15 cellular contexts compared by ENCODE assay signal in the genomic region with DNA sequence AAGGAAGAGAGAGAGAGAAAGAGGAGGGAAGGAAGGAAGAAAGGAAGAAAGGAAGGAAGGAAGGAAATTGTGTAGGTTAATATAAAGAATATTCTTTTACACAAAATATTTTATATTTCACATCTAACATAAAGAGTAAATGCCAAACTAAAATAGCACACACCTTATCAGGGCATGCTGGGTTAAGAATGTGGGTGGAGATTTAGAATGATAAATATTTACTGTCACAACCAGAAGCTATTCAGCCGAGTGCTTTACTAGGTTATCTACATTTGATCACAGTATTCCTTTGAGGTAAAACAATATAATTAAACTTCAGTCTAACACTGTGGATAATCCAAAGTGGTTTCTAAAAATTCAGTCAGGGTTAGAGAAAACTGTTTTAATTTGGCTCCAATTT.
DNase-seq lines count a peak whose midpoint lies in the region; ATAC-seq, FAIRE-seq and TF ChIP-seq lines count a peak whose summit lies in the region.
"Had no signal": no experiment of that assay in that cellular context is flagged by ENCODE, and none has a peak within 500 bp of the region (broad histone marks: within the 10 kb centered on the region; RNA-seq: fewer than 3 reads in every experiment).

No MANE protein-coding gene starts in this region.

- peaks cover 9 to 16% (median 15%) of the 10 kb centered on the region in 10 experiments; a peak in 19 of 20 replicates for H3K4me1 ChIP-seq in BLaER1 treated with 17β-estradiol and CSF1 and Interleukin-3, amounts not matched to agents 10 nM and 100 nM
- peaks cover 9% of the 10 kb centered on the region for H3K4me1 ChIP-seq in OCI-LY3 (ENCODE audit: low read length)

- no peak overlapping the region for H3K27ac ChIP-seq in BLaER1 treated with 17β-estradiol and CSF1 and Interleukin-3, amounts not matched to agents 10 nM and 100 nM
- no peak overlapping the region for H3K27ac ChIP-seq in OCI-LY3 (ENCODE audit: low read length)
- H3K27ac ChIP-seq: ovary, RWPE1 had no signal

- TF ChIP-seq CTCF in OCI-LY3 (IDR thresholded peaks at IDR 0.05; ENCODE audit: low read depth, low read length) (no peak), bronchial epithelial cell (IDR thresholded peaks at IDR 0.05; ENCODE audit: insufficient read depth, low read length, severe bottlenecking) (no peak)

- H3K4me3 ChIP-seq in BLaER1 treated with 17β-estradiol and CSF1 and Interleukin-3, amounts not matched to agents 10 nM and 100 nM, result no peak overlapping the region
- H3K4me3 ChIP-seq in OCI-LY3 (ENCODE audit: low read length) (no peak overlapping the region), bronchial epithelial cell (ENCODE audit: low read depth, low read length) (no peak overlapping the region)
- H3K4me3 ChIP-seq: ovary had no signal

- H3K36me3 ChIP-seq in BLaER1 treated with 17β-estradiol and CSF1 and Interleukin-3, amounts not matched to agents 10 nM and 100 nM, result no peaks in the 10 kb centered on the region
- H3K36me3 ChIP-seq in OCI-LY3 (replicated peaks; ENCODE audit: low read depth, low read length) (no peaks in the 10 kb centered on the region), bronchial epithelial cell (ENCODE audit: control insufficient read depth, insufficient read depth, low read length) (no peaks in the 10 kb centered on the region)
- H3K36me3 ChIP-seq: ovary had no signal

- H3K4me2 ChIP-seq in BLaER1 treated with 17β-estradiol and CSF1 and Interleukin-3, amounts not matched to agents 10 nM and 100 nM, result peak overlapping the region in 8 of 11 experiments; percentile 55 to 87 (median 67); a peak in 10 of 22 replicates
- no peak overlapping the region for H3K4me2 ChIP-seq in OCI-LY3 (ENCODE audit: low read length)

- no peaks in the 10 kb centered on the region for H4K20me1 ChIP-seq in BLaER1 treated with 17β-estradiol and CSF1 and Interleukin-3, amounts not matched to agents 10 nM and 100 nM
- H4K20me1 ChIP-seq in OCI-LY3 (ENCODE audit: insufficient read depth, low read length), result no peaks in the 10 kb centered on the region

- H3K27me3 ChIP-seq in BLaER1 treated with 17β-estradiol and CSF1 and Interleukin-3, amounts not matched to agents 10 nM and 100 nM, result no peaks in the 10 kb centered on the region
- no peaks in the 10 kb centered on the region for H3K27me3 ChIP-seq in OCI-LY3 (ENCODE audit: low read depth, low read length)
- H3K27me3 ChIP-seq in bronchial epithelial cell (ENCODE audit: control insufficient read depth, insufficient read depth, low read length), result no peaks in the 10 kb centered on the region
- H3K27me3 ChIP-seq: ovary had no signal

- H3K9ac ChIP-seq in BLaER1 treated with 17β-estradiol and CSF1 and Interleukin-3, amounts not matched to agents 10 nM and 100 nM, result no peak overlapping the region
- H3K9ac ChIP-seq in OCI-LY3 (ENCODE audit: low read length), result no peak overlapping the region

- peak; percentile 21 for DNase-seq in A172 (ENCODE audit: low spot score)
- DNase-seq in bronchial epithelial cell (ENCODE audit: low read depth), result peak; percentile 44
- no peak for DNase-seq in AG20443 (ENCODE audit: low spot score)
- no peak for DNase-seq in anterior cingulate cortex (lab: John Stamatoyannopoulos, UW)
- DNase-seq: aorta; HFFc6; NCI-H2107; NCI-H774; ovary; stimulated activated CD4-positive, alpha-beta T cell treated with anti-CD3 and anti-CD28 coated beads, Interleukin-4, amount 100 ng/mL, for 1 hour had no signal

- FAIRE-seq in bronchial epithelial cell (lab: Jason Lieb, UNC), result no peak

- no peak for ATAC-seq in activated CD4-positive, CD25-positive, alpha-beta regulatory T cell treated with anti-CD3 and anti-CD28 coated beads, Interleukin-2, amount 50 U/mL, for 24 hours
- ATAC-seq: left lobe of liver had no signal

- H3K9me3 ChIP-seq in BLaER1 treated with 17β-estradiol and CSF1 and Interleukin-3, amounts not matched to agents 10 nM and 100 nM (replicated peaks in 1 of 11), result peaks cover 0 to 5% (median 0%) of the 10 kb centered on the region in 11 experiments; a peak in 1 of 22 replicates
- H3K9me3 ChIP-seq in OCI-LY3 (ENCODE audit: insufficient read depth, low read length), result no peaks in the 10 kb centered on the region
- H3K9me3 ChIP-seq: ovary had no signal

- no peaks in the 10 kb centered on the region for H3K79me2 ChIP-seq in OCI-LY3 (ENCODE audit: low read length)

- peak overlapping the region; percentile 95; the same call in 1 of the 2 replicates for H2AFZ ChIP-seq in OCI-LY3 (ENCODE audit: low read depth, low read length)

Comparison
In these comparisons a context has a peak if more than half of its experiments do, and no peak if none do; other contexts are left out.
1. DNase-seq: peak in A172 (single experiment) and bronchial epithelial cell (single experiment); none in AG20443 (single experiment) and anterior cingulate cortex (0 of 58).